Comparison of ENCODE assay signal across 10 cellular contexts in the genomic region with DNA sequence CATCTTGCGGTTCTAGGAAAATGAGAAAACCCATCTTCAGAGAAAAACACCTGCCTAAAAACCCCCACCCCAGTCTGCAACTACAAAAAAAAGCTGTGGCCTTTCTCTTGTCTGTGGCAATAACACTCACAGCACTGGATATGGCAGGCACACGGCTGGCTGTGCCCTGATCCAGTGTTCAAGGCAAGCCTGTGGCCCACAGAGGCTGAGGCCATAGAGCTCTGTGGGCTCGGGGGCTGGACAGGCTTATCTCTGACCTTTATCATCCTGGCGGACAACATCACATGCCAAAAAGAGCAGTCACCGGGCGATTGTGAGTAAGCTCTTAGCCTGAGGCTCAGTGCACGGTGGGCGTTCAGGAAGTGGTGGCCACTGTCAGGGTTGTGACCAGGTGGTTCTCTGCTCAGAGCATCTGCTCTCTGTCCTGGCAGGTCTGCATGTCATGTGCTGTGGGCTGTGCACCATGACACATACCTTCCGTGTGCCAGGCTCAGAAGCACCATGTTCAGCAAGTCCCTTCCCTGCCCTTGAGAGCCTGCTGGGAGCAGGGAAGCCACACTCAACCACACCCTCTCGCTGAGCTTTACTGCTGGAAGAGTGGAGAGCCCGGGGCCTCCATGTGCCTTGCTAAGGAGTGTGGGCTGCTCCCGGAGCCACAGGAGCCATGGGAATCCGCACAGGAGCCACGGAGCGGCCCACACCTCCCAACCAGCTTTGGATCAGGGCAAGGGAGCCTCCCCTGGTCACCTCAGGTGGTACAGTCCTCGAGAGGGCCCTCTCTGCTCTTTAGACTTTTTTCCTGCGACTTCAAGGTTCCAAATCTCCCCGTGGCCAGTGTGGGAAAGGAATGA. TPM values are rescaled to one million over a fixed set of nuclear protein-coding genes. Genes with fewer than 3 reads are reported as not detected.
DNase-seq lines count a peak whose midpoint lies in the region; ATAC-seq, FAIRE-seq and TF ChIP-seq lines count a peak whose summit lies in the region.
"Had no signal": no experiment of that assay in that cellular context is flagged by ENCODE, and none has a peak within 500 bp of the region (broad histone marks: within the 10 kb centered on the region; RNA-seq: fewer than 3 reads in every experiment).

No MANE protein-coding gene starts in this region.

- peak; percentile 83 for FAIRE-seq in RCC 7860 (lab: Jason Lieb, UNC)

- peak overlapping the region; percentile 34 for H3K27ac ChIP-seq in thymus (ENCODE audit: low read depth)

- H3K27me3 ChIP-seq in thymus (ENCODE audit: control insufficient read depth, insufficient read depth) = no peaks in the 10 kb centered on the region

- TF ChIP-seq CTCF in fibroblast of mammary gland (conservative IDR thresholded peaks at IDR 0.05; ENCODE audit: control insufficient read depth, insufficient read depth, low read depth, low read length) (no peak), omental fat pad (IDR thresholded peaks at IDR 0.05) (no peak)

- peaks cover 5% of the 10 kb centered on the region for H3K4me1 ChIP-seq in thymus (ENCODE audit: control insufficient read depth, insufficient read depth, low read length)

- no peak for ATAC-seq in omental fat pad (ENCODE audit: low FRiP score)

- no peaks in the 10 kb centered on the region for H3K36me3 ChIP-seq in thymus (ENCODE audit: control insufficient read depth, insufficient read depth)

- H3K4me3 ChIP-seq in fibroblast of mammary gland (ENCODE audit: control insufficient read depth, low read depth, low read length) (no peak overlapping the region), thymus (ENCODE audit: low read length) (no peak overlapping the region)

- no peaks in the 10 kb centered on the region for H3K9me3 ChIP-seq in thymus (ENCODE audit: control insufficient read depth)

- WGBS in thymus = 55% methylated on average over 18 of the region's 18 CpGs

- peak; percentile 23 to 36 for DNase-seq in activated T-cell treated with anti-CD3 and anti-CD28 coated beads, Interleukin-2, amount 50 U/mL, for 48 hours
- DNase-seq in activated T-cell treated with anti-CD3 and anti-CD28 coated beads, Interleukin-2, amount 50 U/mL, for 1 hour = no peak
- DNase-seq in RCC 7860 (ENCODE audit: low spot score) = peak; percentile 95
- DNase-seq in fibroblast of mammary gland (ENCODE audit: low read depth) = peak; percentile 35
- DNase-seq in DMS79 (lab: John Stamatoyannopoulos, UW) = no peak
- no peak for DNase-seq in AG08396 (ENCODE audit: low spot score)
- DNase-seq in omental fat pad (ENCODE audit: low spot score) = no peak
- DNase-seq: CD4-positive, alpha-beta memory T cell had no signal

RNA-seq across cellular contexts. Expression of a gene that starts 34.6 kb away (rescaled TPM):
- polyA plus RNA-seq in thymus = 0.30 TPM
- under 1 TPM in 1 of 4 donors, not detected in 3; 0.36 TPM for total RNA-seq in omental fat pad
- total RNA-seq: CD4-positive, alpha-beta memory T cell; mononuclear cell had no signal
- polyA plus RNA-seq: CD4-positive, alpha-beta memory T cell had no signal

RNA-seq across cellular contexts. Expression of a gene that starts 41.7 kb away (rescaled TPM):
- polyA plus RNA-seq in thymus = 3.1 TPM
- 10 to 100 TPM in 2 of 4 donors, 1 to 10 TPM in 2; 6.0 to 62.6 (median 10.8) TPM for total RNA-seq in omental fat pad
- total RNA-seq: CD4-positive, alpha-beta memory T cell had no signal
- polyA plus RNA-seq: CD4-positive, alpha-beta memory T cell had no signal

RNA-seq across cellular contexts. Expression of a gene that starts 43.1 kb away (rescaled TPM):
- polyA plus RNA-seq in thymus = 4,941 TPM
- total RNA-seq in omental fat pad = 1,000 to 10,000 TPM; 1,657 to 2,235 (median 2,199) TPM

RNA-seq across cellular contexts. Expression of a gene that starts 43.3 kb away (rescaled TPM):
- polyA plus RNA-seq in thymus = 46.4 TPM
- total RNA-seq in omental fat pad = 10 to 100 TPM; 21.8 to 55.4 (median 24.7) TPM

RNA-seq across cellular contexts. Expression of a gene that starts 47.5 kb away (rescaled TPM):
- polyA plus RNA-seq in thymus = 0.52 TPM
- 1 to 10 TPM in 2 of 4 donors, under 1 TPM in 2; 0.95 to 1.2 (median 1.0) TPM for total RNA-seq in omental fat pad
- polyA plus RNA-seq: CD4-positive, alpha-beta memory T cell had no signal

Comparison
In these comparisons a context has a peak if more than half of its experiments do, and no peak if none do; other contexts are left out.
1. DNase-seq: peak in activated T-cell treated with anti-CD3 and anti-CD28 coated beads, Interleukin-2, amount 50 U/mL, for 48 hours (2 of 2), RCC 7860 (single experiment) and fibroblast of mammary gland (single experiment); none in activated T-cell treated with anti-CD3 and anti-CD28 coated beads, Interleukin-2, amount 50 U/mL, for 1 hour (single experiment), DMS79 (single experiment), AG08396 (single experiment) and omental fat pad (single experiment).